Comparison of ENCODE assay signal across 8 cellular contexts in the genomic region with DNA sequence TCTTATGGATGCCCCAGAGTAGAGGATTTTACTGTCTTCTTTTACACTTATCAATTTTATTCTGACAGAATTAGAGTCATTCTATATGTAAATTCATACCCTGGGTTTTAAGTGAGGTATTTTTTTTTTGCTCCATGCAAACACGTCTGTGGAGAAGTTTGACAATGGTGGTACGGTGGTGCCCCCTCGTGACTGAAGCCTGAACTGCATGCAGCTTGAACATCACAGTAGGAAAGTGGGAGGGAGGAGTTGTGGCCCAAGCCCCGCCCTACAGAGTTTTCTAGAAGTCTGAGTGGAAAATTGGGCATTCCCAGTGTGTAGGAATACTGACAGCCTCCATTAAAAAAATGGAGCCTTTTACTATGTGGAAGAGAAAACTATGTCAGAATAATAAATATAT.
A peak's percentile ranks its signal among the peaks of the same experiment; 100 is the strongest.
DNase-seq lines count a peak whose midpoint lies in the region; ATAC-seq and TF ChIP-seq lines count a peak whose summit lies in the region.

No MANE protein-coding gene starts in this region.

- H3K27ac Mint-ChIP-seq in activated B cell treated with CpG ODN at 0.5 μM for 24 hours = no peak overlapping the region

- H3K36me3 Mint-ChIP-seq in activated B cell treated with CpG ODN at 0.5 μM for 24 hours (ENCODE audit: low read depth) = peaks cover 11% of the 10 kb centered on the region

- H3K9me3 Mint-ChIP-seq in activated B cell treated with CpG ODN at 0.5 μM for 24 hours = no peaks in the 10 kb centered on the region

- DNase-seq in Ammon's horn (ENCODE audit: low spot score) = peak; percentile 83
- peak; percentile 3 for DNase-seq in NCI-H2171 (lab: John Stamatoyannopoulos, UW)
- peak; percentile 63 for DNase-seq in activated B cell treated with CpG ODN at 0.5 μM for 24 hours
- peak in 59 of 61 donors; percentile 0 to 89 (median 45) for DNase-seq in caudate nucleus (lab: John Stamatoyannopoulos, UW)
- peak; percentile 68 to 87 for DNase-seq in left colon
- DNase-seq in stimulated activated CD4-positive, alpha-beta T cell treated with anti-CD3 and anti-CD28 coated beads, Interleukin-4, amount 100 ng/mL, for 1 hour = peak; percentile 78

- H3K4me1 Mint-ChIP-seq in activated B cell treated with CpG ODN at 0.5 μM for 24 hours = no peaks in the 10 kb centered on the region

- no peak overlapping the region for H3K4me3 Mint-ChIP-seq in activated B cell treated with CpG ODN at 0.5 μM for 24 hours

- TF ChIP-seq CTCF in activated B cell treated with CpG ODN at 0.5 μM for 24 hours (IDR thresholded peaks at IDR 0.05) = no peak

- POLR2A ChIA-PET in activated B cell treated with CpG ODN at 0.5 μM for 24 hours (lab: Charles Lee) = interaction anchor here (0.7 kb wide), 1 partner anchor 99 kb away, joined by 3 read pairs; no protein-coding TSS in a partner anchor

- no peak overlapping the region for H3K27ac ChIP-seq in caudate nucleus (ENCODE audit: low read depth, low read length)

- H3K27me3 Mint-ChIP-seq in activated B cell treated with CpG ODN at 0.5 μM for 24 hours = no peaks in the 10 kb centered on the region

- CTCF ChIA-PET in activated B cell treated with CpG ODN at 0.5 μM for 24 hours (lab: Charles Lee) = interaction anchor here (0.7 to 1.7 kb wide), 4 partner anchors 31 to 796 kb away, joined by 3 to 6 read pairs (median 4); partner anchors contain the start of gene ARMCX5

- intact Hi-C loops in activated B cell treated with CpG ODN at 0.5 μM for 24 hours (cut with micrococcal nuclease) = loop anchor here (1.0 to 10.0 kb wide), 6 partner anchors 211 to 1449 kb away; partner anchors contain the start of gene GPRASP1
- intact Hi-C loops in left colon (cut with DNase I, micrococcal nuclease) = no loop called here

- peak; percentile 96 for ATAC-seq in GM18909 (IDR thresholded peaks at IDR 0.05; ENCODE audit: poor library complexity, unreplicated experiment)
- ATAC-seq in HG03103 (IDR thresholded peaks at IDR 0.05; ENCODE audit: low read depth, unreplicated experiment) = peak; percentile 89
- ATAC-seq in activated B cell treated with CpG ODN at 0.5 μM for 24 hours (ENCODE audit: low read depth) = peak; percentile 100
- ATAC-seq in left colon = peak; percentile 93

Comparison
In these comparisons a context has a peak if more than half of its experiments do, and no peak if none do; other contexts are left out.
1. DNase-seq: peak in every context shown above with its lines; median percentile 83 in Ammon's horn; 78 in stimulated activated CD4-positive, alpha-beta T cell treated with anti-CD3 and anti-CD28 coated beads, Interleukin-4, amount 100 ng/mL, for 1 hour; 78 in left colon; 63 in activated B cell treated with CpG ODN at 0.5 μM for 24 hours; 45 in caudate nucleus; 3 in NCI-H2171.